In the genomic region with DNA sequence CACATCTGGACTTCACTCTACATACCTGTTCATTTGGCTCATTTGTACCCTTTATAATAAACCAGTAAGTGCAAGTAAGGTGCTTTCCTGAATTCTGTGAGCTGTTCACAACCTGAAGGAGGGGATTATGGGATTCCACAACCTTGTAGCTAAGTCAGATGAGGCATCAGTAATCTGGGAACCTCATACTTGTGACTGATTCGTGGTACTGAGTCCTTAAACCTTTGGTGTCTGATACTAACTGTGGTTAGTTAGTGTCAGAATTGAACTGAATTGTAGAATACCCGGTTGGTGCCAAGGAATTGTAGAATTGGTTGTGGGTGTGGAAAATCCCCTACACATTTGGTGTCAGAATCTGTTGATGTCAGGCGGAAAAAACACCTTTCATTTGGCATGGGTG, we compare ENCODE assay signal across 28 cellular contexts.
DNase-seq lines count a peak whose midpoint lies in the region; ATAC-seq, FAIRE-seq and TF ChIP-seq lines count a peak whose summit lies in the region.
"Had no signal": no experiment of that assay in that cellular context is flagged by ENCODE, and none has a peak within 500 bp of the region (broad histone marks: within the 10 kb centered on the region; RNA-seq: fewer than 3 reads in every experiment).

No MANE protein-coding gene starts in this region.

- H3K36me3 Mint-ChIP-seq in activated T-cell treated with anti-CD3 and anti-CD28 coated beads, Interleukin-2, amount 50 U/mL, for 72 hours (ENCODE audit: insufficient read depth in 2 of 2) = no peaks in the 10 kb centered on the region
- H3K36me3 Mint-ChIP-seq: CD8-positive, alpha-beta T cell had no signal

- in situ Hi-C loops in GM12878 (cut with MboI) = no loop called here

- no peak overlapping the region for H3K9ac ChIP-seq in GM12878 (ENCODE audit: control insufficient read depth, insufficient read depth, low read length)

- TF ChIP-seq CTCF in GM12878 (IDR thresholded peaks at IDR 0.05 in 2 of 3, conservative IDR thresholded peaks at IDR 0.05 in 1 of 3; ENCODE audit: control insufficient read depth in 2 of 3, extremely low read depth in 1 of 3, insufficient read depth in 1 of 3, low read depth in 3 of 3, low read length in 3 of 3) = no peak
- TF ChIP-seq CTCF in dorsolateral prefrontal cortex (IDR thresholded peaks at IDR 0.05 in 54 of 56, conservative IDR thresholded peaks at IDR 0.05 in 2 of 56; ENCODE audit: low read depth in 1 of 56, partially characterized antibody in 56 of 56) = no peak

- no peaks in the 10 kb centered on the region for H3K9me3 Mint-ChIP-seq in activated T-cell treated with anti-CD3 and anti-CD28 coated beads, Interleukin-2, amount 50 U/mL, for 72 hours
- no peaks in the 10 kb centered on the region for H3K9me3 Mint-ChIP-seq in stimulated activated naive CD8-positive, alpha-beta T cell treated with anti-CD3 and anti-CD28 coated beads, Interleukin-15, amount 100 ng/mL, for 72 hours
- H3K9me3 Mint-ChIP-seq: CD8-positive, alpha-beta T cell; GM23338; H9 had no signal

- no peak overlapping the region for H3K4me2 ChIP-seq in GM12878 (ENCODE audit: control insufficient read depth, insufficient read depth)
- H3K4me2 ChIP-seq: GM23338 had no signal

- DNase-seq in NCI-H82 (lab: John Stamatoyannopoulos, UW) (peak; percentile 10), NCI-H82 treated with DMSO at 0.1 percent for 48 hours (lab: John Stamatoyannopoulos, UW; ENCODE audit: unreplicated experiment) (no peak), GM12878 (ENCODE audit: low read depth, low spot score) (peak; percentile 16), dorsolateral prefrontal cortex (no peak), NOMO-1 (lab: John Stamatoyannopoulos, UW; ENCODE audit: unreplicated experiment in 2 of 2) (no peak)
- DNase-seq in activated T-cell treated with anti-CD3 and anti-CD28 coated beads, Interleukin-2, amount 50 U/mL, for 72 hours = no peak
- DNase-seq in activated T-cell treated with anti-CD3 and anti-CD28 coated beads, Interleukin-2, amount 50 U/mL, for 1 hour = no peak
- DNase-seq in stimulated activated naive CD8-positive, alpha-beta T cell treated with anti-CD3 and anti-CD28 coated beads, Interleukin-15, amount 100 ng/mL, for 72 hours = peak in 1 of 2 donors; percentile 26
- DNase-seq: Caco-2; CD8-positive, alpha-beta T cell; H9; KG1; MG63; NCI-H1105 treated with DMSO at 0.1 percent for 48 hours; NCI-H146; NCI-H1930; NCI-H2107; NCI-H446; NCI-H524 treated with DMSO at 0.1 percent for 48 hours; NCI-H774; Right ventricle myocardium superior; RPMI8226 had no signal

- peak; percentile 62 to 65 for ATAC-seq in activated T-cell treated with anti-CD3 and anti-CD28 coated beads, Interleukin-2, amount 50 U/mL, for 72 hours (replicated peaks in 1 of 2)
- ATAC-seq in GM12878 = peak; percentile 89
- peak; percentile 87 for ATAC-seq in stimulated activated naive CD8-positive, alpha-beta T cell treated with anti-CD3 and anti-CD28 coated beads, Interleukin-15, amount 100 ng/mL, for 72 hours
- ATAC-seq: CD8-positive, alpha-beta T cell; GM23338 had no signal

- CTCF ChIA-PET in GM12878 (lab: Yijun Ruan, JAX) = no interaction called here

- TF ChIP-seq RAD21 in GM12878 (IDR thresholded peaks at IDR 0.05; ENCODE audit: insufficient read depth, low read depth, low read length) = no peak

- no peaks in the 10 kb centered on the region for H4K20me1 ChIP-seq in GM12878 (ENCODE audit: control insufficient read depth, insufficient read depth)

- no peak overlapping the region for H3K27ac Mint-ChIP-seq in activated T-cell treated with anti-CD3 and anti-CD28 coated beads, Interleukin-2, amount 50 U/mL, for 72 hours
- H3K27ac Mint-ChIP-seq in stimulated activated naive CD8-positive, alpha-beta T cell treated with anti-CD3 and anti-CD28 coated beads, Interleukin-15, amount 100 ng/mL, for 72 hours = no peak overlapping the region
- H3K27ac Mint-ChIP-seq: B cell; CD8-positive, alpha-beta T cell; GM23338; H9 had no signal

- TF ChIP-seq POLR2A in GM12878 (IDR thresholded peaks at IDR 0.05; ENCODE audit: low read depth, low read length) = no peak

- peak; percentile 13 for FAIRE-seq in GM12878 (lab: Jason Lieb, UNC)
- FAIRE-seq: G401.6, GM12891 had no signal

- 20% methylated on average over 3 of the region's 3 CpGs for WGBS in GM12878 (ENCODE audit: insufficient coverage, insufficient replicate concordance, low lambda C conversion rate, missing lambda C conversion rate)

- BruUV-seq in GM12878 (replicated peaks; lab: Mats Ljungman, UMichigan) = no TSS peak

- H3K27me3 Mint-ChIP-seq in activated T-cell treated with anti-CD3 and anti-CD28 coated beads, Interleukin-2, amount 50 U/mL, for 72 hours (ENCODE audit: low read depth) = peaks cover 24% of the 10 kb centered on the region
- peaks cover 16% of the 10 kb centered on the region for H3K27me3 Mint-ChIP-seq in stimulated activated naive CD8-positive, alpha-beta T cell treated with anti-CD3 and anti-CD28 coated beads, Interleukin-15, amount 100 ng/mL, for 72 hours

- POLR2A ChIA-PET in GM12878 (lab: Charles Lee) = no interaction called here

- no peak overlapping the region for H2AFZ ChIP-seq in GM12878 (ENCODE audit: control insufficient read depth, low read depth, low read length)
- H2AFZ ChIP-seq: GM23338 had no signal

- H3K4me3 ChIP-seq in GM12878 (no peak overlapping the region), dorsolateral prefrontal cortex (no peak overlapping the region)
- H3K4me3 ChIP-seq: GM23338, MG63 had no signal

- no peak overlapping the region for H3K4me3 Mint-ChIP-seq in activated T-cell treated with anti-CD3 and anti-CD28 coated beads, Interleukin-2, amount 50 U/mL, for 72 hours
- no peak overlapping the region for H3K4me3 Mint-ChIP-seq in stimulated activated naive CD8-positive, alpha-beta T cell treated with anti-CD3 and anti-CD28 coated beads, Interleukin-15, amount 100 ng/mL, for 72 hours
- H3K4me3 Mint-ChIP-seq: B cell; CD8-positive, alpha-beta T cell; GM23338; H9 had no signal

- SMC1A ChIA-PET in GM12878 (lab: Charles Lee; ENCODE audit: uncharacterized antibody, unreplicated experiment) = interaction anchor here (0.7 to 1.3 kb wide), 2 partner anchors 10 to 11 kb away, joined by 3 to 4 read pairs; no protein-coding TSS in a partner anchor

- no peaks in the 10 kb centered on the region for H3K4me1 ChIP-seq in GM12878 (ENCODE audit: control insufficient read depth, insufficient read depth, low read length)
- H3K4me1 ChIP-seq: Caco-2 had no signal

- H3K27ac ChIP-seq in GM12878 (ENCODE audit: control insufficient read depth, insufficient read depth) (no peak overlapping the region), dorsolateral prefrontal cortex (no peak overlapping the region)
- H3K27ac ChIP-seq: 22Rv1, C4-2B had no signal

- RAD21 ChIA-PET in GM12878 (lab: Charles Lee; ENCODE audit: unreplicated experiment) = interaction anchor here (0.5 to 0.6 kb wide), 2 partner anchors 23 to 900 kb away, joined by 3 to 4 read pairs; no protein-coding TSS in a partner anchor

- no peak for TF ChIP-seq EP300 in GM12878 (IDR thresholded peaks at IDR 0.05; ENCODE audit: borderline replicate concordance in 1 of 2, control insufficient read depth in 1 of 2, low read depth in 2 of 2, low read length in 2 of 2)

- intact Hi-C loops in GM12878 (cut with micrococcal nuclease; ENCODE audit: unreplicated experiment) (no loop called here), dorsolateral prefrontal cortex (cut with DNase I) (no loop called here)

- H3K27me3 ChIP-seq in GM12878 (replicated peaks in 1 of 2; ENCODE audit: control insufficient read depth in 2 of 2, insufficient read depth in 2 of 2, low read length in 1 of 2) (0 out of 4 replicates have a peak, but pooled peaks cover 0 to 1% of the 10 kb centered on the region in 2 experiments), dorsolateral prefrontal cortex (no peaks in the 10 kb centered on the region)
- H3K27me3 ChIP-seq: MG63 had no signal

- no peaks in the 10 kb centered on the region for H3K79me2 ChIP-seq in GM12878 (ENCODE audit: control insufficient read depth, insufficient read depth, low read length)

- H3K36me3 ChIP-seq in GM12878 (ENCODE audit: control insufficient read depth in 2 of 2, insufficient read depth in 2 of 2, low read length in 1 of 2) = no peaks in the 10 kb centered on the region
- H3K36me3 ChIP-seq: MG63 had no signal

- peaks cover 8% of the 10 kb centered on the region for H3K4me1 Mint-ChIP-seq in activated T-cell treated with anti-CD3 and anti-CD28 coated beads, Interleukin-2, amount 50 U/mL, for 72 hours (ENCODE audit: low read depth)
- peaks cover 7% of the 10 kb centered on the region for H3K4me1 Mint-ChIP-seq in stimulated activated naive CD8-positive, alpha-beta T cell treated with anti-CD3 and anti-CD28 coated beads, Interleukin-15, amount 100 ng/mL, for 72 hours
- H3K4me1 Mint-ChIP-seq: B cell had no signal

- no peaks in the 10 kb centered on the region for H3K9me3 ChIP-seq in GM12878 (replicated peaks; ENCODE audit: control insufficient read depth, insufficient read depth, low read length)
- H3K9me3 ChIP-seq: Caco-2, MG63 had no signal

TF ChIP-seq in GM12878, 131 proteins besides CTCF, POLR2A, EP300 and RAD21 (continues in another document):
- TF ChIP-seq, protein P1, sequence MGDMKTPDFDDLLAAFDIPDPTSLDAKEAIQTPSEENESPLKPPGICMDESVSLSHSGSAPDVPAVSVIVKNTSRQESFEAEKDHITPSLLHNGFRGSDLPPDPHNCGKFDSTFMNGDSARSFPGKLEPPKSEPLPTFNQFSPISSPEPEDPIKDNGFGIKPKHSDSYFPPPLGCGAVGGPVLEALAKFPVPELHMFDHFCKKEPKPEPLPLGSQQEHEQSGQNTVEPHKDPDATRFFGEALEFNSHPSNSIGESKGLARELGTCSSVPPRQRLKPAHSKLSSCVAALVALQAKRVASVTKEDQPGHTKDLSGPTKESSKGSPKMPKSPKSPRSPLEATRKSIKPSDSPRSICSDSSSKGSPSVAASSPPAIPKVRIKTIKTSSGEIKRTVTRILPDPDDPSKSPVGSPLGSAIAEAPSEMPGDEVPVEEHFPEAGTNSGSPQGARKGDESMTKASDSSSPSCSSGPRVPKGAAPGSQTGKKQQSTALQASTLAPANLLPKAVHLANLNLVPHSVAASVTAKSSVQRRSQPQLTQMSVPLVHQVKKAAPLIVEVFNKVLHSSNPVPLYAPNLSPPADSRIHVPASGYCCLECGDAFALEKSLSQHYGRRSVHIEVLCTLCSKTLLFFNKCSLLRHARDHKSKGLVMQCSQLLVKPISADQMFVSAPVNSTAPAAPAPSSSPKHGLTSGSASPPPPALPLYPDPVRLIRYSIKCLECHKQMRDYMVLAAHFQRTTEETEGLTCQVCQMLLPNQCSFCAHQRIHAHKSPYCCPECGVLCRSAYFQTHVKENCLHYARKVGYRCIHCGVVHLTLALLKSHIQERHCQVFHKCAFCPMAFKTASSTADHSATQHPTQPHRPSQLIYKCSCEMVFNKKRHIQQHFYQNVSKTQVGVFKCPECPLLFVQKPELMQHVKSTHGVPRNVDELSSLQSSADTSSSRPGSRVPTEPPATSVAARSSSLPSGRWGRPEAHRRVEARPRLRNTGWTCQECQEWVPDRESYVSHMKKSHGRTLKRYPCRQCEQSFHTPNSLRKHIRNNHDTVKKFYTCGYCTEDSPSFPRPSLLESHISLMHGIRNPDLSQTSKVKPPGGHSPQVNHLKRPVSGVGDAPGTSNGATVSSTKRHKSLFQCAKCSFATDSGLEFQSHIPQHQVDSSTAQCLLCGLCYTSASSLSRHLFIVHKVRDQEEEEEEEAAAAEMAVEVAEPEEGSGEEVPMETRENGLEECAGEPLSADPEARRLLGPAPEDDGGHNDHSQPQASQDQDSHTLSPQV (IDR thresholded peaks at IDR 0.05) = no peak

Comparison
In these comparisons a context has a peak if more than half of its experiments do, and no peak if none do; other contexts are left out.
1. DNase-seq: peak in NCI-H82 (single experiment) and GM12878 (single experiment); none in NCI-H82 treated with DMSO at 0.1 percent for 48 hours (single experiment), activated T-cell treated with anti-CD3 and anti-CD28 coated beads, Interleukin-2, amount 50 U/mL, for 72 hours (0 of 2), activated T-cell treated with anti-CD3 and anti-CD28 coated beads, Interleukin-2, amount 50 U/mL, for 1 hour (single experiment), dorsolateral prefrontal cortex (0 of 10) and NOMO-1 (0 of 2).
2. Peak in every context shown above with its lines, with median percentiles within 50 percentile points of each other: ATAC-seq.